In the genomic region with DNA sequence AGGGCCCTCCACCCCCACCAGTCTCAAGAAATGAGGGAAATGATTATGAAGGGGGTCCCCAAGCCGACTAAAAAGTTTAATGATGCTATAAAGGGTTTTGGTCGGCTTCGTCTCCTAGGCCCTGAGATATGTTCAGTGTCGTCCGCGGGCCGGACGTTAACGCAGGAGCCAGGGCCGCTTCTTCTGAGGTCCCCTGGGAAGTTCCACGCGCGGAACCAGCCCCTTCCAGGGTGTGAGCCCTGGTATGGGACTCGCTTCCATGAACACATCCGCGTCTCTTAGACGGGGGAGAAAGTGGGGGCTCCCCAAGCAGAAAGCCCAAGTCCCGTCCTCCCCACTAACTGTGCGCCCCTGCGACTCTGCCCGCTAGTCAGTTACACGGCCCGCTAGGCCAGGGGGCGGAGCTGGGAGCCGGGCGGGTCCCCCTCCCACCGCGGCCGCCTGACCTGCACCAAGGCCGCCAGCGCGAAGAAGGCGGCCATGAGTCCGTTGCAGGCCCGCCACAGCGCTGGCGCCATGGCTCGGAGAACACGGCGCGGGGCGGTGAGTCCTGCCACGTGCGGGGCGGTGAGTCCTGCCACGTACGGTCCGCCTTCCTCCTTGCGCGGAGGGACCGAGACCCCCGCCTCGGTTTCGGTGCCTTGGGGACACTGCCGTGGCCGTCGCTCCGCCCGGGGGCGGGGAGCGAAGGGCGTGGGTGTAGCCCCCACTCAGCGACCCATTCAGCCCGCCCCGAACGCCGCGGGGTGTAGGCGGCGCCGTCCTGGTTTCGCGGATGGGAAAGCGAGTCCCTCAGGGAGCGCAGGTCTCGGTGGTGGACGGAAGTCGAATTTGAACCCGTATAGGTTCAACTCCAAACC, we compare ENCODE assay signal across 8 cellular contexts. TPM values are rescaled to one million over a fixed set of nuclear protein-coding genes. Genes with fewer than 3 reads are reported as not detected.
DNase-seq lines count a peak whose midpoint lies in the region; TF ChIP-seq lines count a peak whose summit lies in the region.

A gene (minus strand): TSS at position 690 of the 860 bp plus-strand sequence. CDS start 172 bp downstream, at position 518.

- H3K4me2 ChIP-seq in OCI-LY1 (ENCODE audit: low read length) = peak within 1 kb of the TSS; percentile 85

- TF ChIP-seq POLR2A in transverse colon (IDR thresholded peaks at IDR 0.05) = peak; percentile 77

- DNase-seq in GM06990 (ENCODE audit: extremely low read depth, insufficient read length) = peak; percentile 75
- peak; percentile 63 for DNase-seq in activated naive CD8-positive, alpha-beta T cell treated with anti-CD3 and anti-CD28 coated beads for 36 hours
- DNase-seq in glutamatergic neuron = peak; percentile 85
- peak; percentile 64 for DNase-seq in occipital lobe (lab: John Stamatoyannopoulos, UW)
- peak; percentile 79 for DNase-seq in transverse colon
- DNase-seq in middle frontal gyrus (ENCODE audit: extremely low spot score, low spot score) = no peak

- H3K36me3 ChIP-seq in GM06990 (ENCODE audit: control insufficient read depth, insufficient read depth, low read length) (no peaks in the 10 kb centered on the region), HEK293 (ENCODE audit: control insufficient read depth in 2 of 2, insufficient read depth in 1 of 2, low read length in 2 of 2) (no peaks in the 10 kb centered on the region), OCI-LY1 (ENCODE audit: insufficient read depth, low read length) (no peaks in the 10 kb centered on the region), transverse colon (no peaks in the 10 kb centered on the region)

- H3K27me3 ChIP-seq in GM06990 (replicated peaks; ENCODE audit: control insufficient read depth, insufficient read depth, low read length) (no peaks in the 10 kb centered on the region), OCI-LY1 (ENCODE audit: insufficient read depth, low read length) (no peaks in the 10 kb centered on the region; the same call in 1 of the 2 replicates), transverse colon (no peaks in the 10 kb centered on the region)

- no peaks in the 10 kb centered on the region for H4K20me1 ChIP-seq in OCI-LY1 (ENCODE audit: insufficient read depth, low read length)

- in situ Hi-C loops in transverse colon (cut with MboI; ENCODE audit: low pct_ligation_motif_present in 1 of 4, low pct_unique_long_range_greater_than_20kb in 1 of 4, low sequenced_read_pairs in 3 of 4) = loop anchor here in 3 of 4 donors (10.0 to 25.0 kb wide), 4 partner anchors 105 to 883 kb away; a partner anchor contains a TSS

- WGBS in transverse colon (ENCODE audit: low coverage in 1 of 2), 2 donors = 0 to 23% methylated on average over 8 to 78 of the region's 79 CpGs

- TF ChIP-seq CTCF in GM06990 (IDR thresholded peaks at IDR 0.05; ENCODE audit: insufficient read depth, low read length, poor library complexity, severe bottlenecking) (no peak), HEK293 (tag by site-specific recombination; IDR thresholded peaks at IDR 0.05) (no peak), OCI-LY1 (IDR thresholded peaks at IDR 0.05; ENCODE audit: low read length) (no peak), glutamatergic neuron (IDR thresholded peaks at IDR 0.05; ENCODE audit: partially characterized antibody, unreplicated experiment) (no peak), transverse colon (IDR thresholded peaks at IDR 0.05) (no peak)

- H3K27me3 Mint-ChIP-seq in activated naive CD8-positive, alpha-beta T cell treated with anti-CD3 and anti-CD28 coated beads for 36 hours = no peaks in the 10 kb centered on the region
- H3K27me3 Mint-ChIP-seq in glutamatergic neuron (ENCODE audit: unreplicated experiment) = peaks cover 3% of the 10 kb centered on the region

- peaks cover 2% of the 10 kb centered on the region for H3K36me3 Mint-ChIP-seq in activated naive CD8-positive, alpha-beta T cell treated with anti-CD3 and anti-CD28 coated beads for 36 hours
- H3K36me3 Mint-ChIP-seq in glutamatergic neuron (ENCODE audit: unreplicated experiment) = no peaks in the 10 kb centered on the region

- TF ChIP-seq EP300 in transverse colon (IDR thresholded peaks at IDR 0.05; ENCODE audit: low read depth) = no peak

- H3K27ac ChIP-seq in HEK293 (ENCODE audit: extremely low read depth, low read depth, low read length) (no peak within 1 kb of the TSS), OCI-LY1 (ENCODE audit: low read depth, low read length, poor library complexity, severe bottlenecking) (no peak within 1 kb of the TSS), transverse colon (peak within 1 kb of the TSS; percentile 89 to 94 (median 92))

- peak within 1 kb of the TSS; percentile 81 for H3K27ac Mint-ChIP-seq in activated naive CD8-positive, alpha-beta T cell treated with anti-CD3 and anti-CD28 coated beads for 36 hours
- H3K27ac Mint-ChIP-seq in glutamatergic neuron (ENCODE audit: unreplicated experiment) = peak within 1 kb of the TSS; percentile 85

- intact Hi-C loops in transverse colon (cut with DNase I; ENCODE audit: low total_unique reads) = no loop called here

- H3K9ac ChIP-seq in OCI-LY1 (ENCODE audit: low read length) = peak within 1 kb of the TSS; percentile 52

- no peak within 1 kb of the TSS for H2AFZ ChIP-seq in OCI-LY1 (ENCODE audit: low read length)

- H3K4me1 ChIP-seq in HEK293 (ENCODE audit: control insufficient read depth, insufficient read depth, low read length) (no peaks in the 10 kb centered on the region; the same call in 1 of the 2 replicates), OCI-LY1 (ENCODE audit: insufficient read depth, low read length, severe bottlenecking) (peaks cover 4% of the 10 kb centered on the region), transverse colon (peaks cover 0 to 45% (median 17%) of the 10 kb centered on the region in 4 donors)

- peak within 1 kb of the TSS; percentile 86 for H3K4me3 Mint-ChIP-seq in activated naive CD8-positive, alpha-beta T cell treated with anti-CD3 and anti-CD28 coated beads for 36 hours
- H3K4me3 Mint-ChIP-seq in glutamatergic neuron (ENCODE audit: unreplicated experiment) = peak within 1 kb of the TSS; percentile 93

- H3K9me3 Mint-ChIP-seq in activated naive CD8-positive, alpha-beta T cell treated with anti-CD3 and anti-CD28 coated beads for 36 hours = no peaks in the 10 kb centered on the region
- H3K9me3 Mint-ChIP-seq in glutamatergic neuron (ENCODE audit: unreplicated experiment) = peaks cover 4% of the 10 kb centered on the region

- H3K9me2 ChIP-seq in OCI-LY1 (ENCODE audit: low read depth, low read length) = no peaks in the 10 kb centered on the region

- H3K79me2 ChIP-seq in OCI-LY1 (ENCODE audit: insufficient read depth, low read length) = no peaks in the 10 kb centered on the region

- CTCF ChIA-PET in HEK293 (lab: Yijun Ruan, JAX) = no interaction called here

- POLR2A ChIA-PET in HEK293 (lab: Yijun Ruan, JAX) = no interaction called here

- no peaks in the 10 kb centered on the region for H3F3A ChIP-seq in OCI-LY1 (ENCODE audit: insufficient read depth, low read length)

- H3K4me3 ChIP-seq in GM06990 (replicated peaks; ENCODE audit: low read depth, low read length) (peak within 1 kb of the TSS; percentile 67), HEK293 (ENCODE audit: low read depth, low read length) (peak within 1 kb of the TSS; percentile 16), OCI-LY1 (ENCODE audit: low read depth, low read length, poor library complexity, severe bottlenecking) (peak within 1 kb of the TSS; percentile 64), transverse colon (peak within 1 kb of the TSS; percentile 55 to 72 (median 64))

- no peaks in the 10 kb centered on the region for H3K9me3 ChIP-seq in HEK293 (ENCODE audit: control insufficient read depth, insufficient read depth, low read depth, low read length)
- no peaks in the 10 kb centered on the region for H3K9me3 ChIP-seq in OCI-LY1 (ENCODE audit: low read length)
- H3K9me3 ChIP-seq in transverse colon = no peaks in the 10 kb centered on the region

- peaks cover 9% of the 10 kb centered on the region for H3K4me1 Mint-ChIP-seq in activated naive CD8-positive, alpha-beta T cell treated with anti-CD3 and anti-CD28 coated beads for 36 hours
- peaks cover 4% of the 10 kb centered on the region for H3K4me1 Mint-ChIP-seq in glutamatergic neuron (ENCODE audit: low read depth, unreplicated experiment)

TF ChIP-seq in HEK293, 187 proteins besides CTCF, POLR2A, EP300 and RAD21 (continues in another document):
- TF ChIP-seq GLI2 (tag by site-specific recombination; IDR thresholded peaks at IDR 0.05; ENCODE audit: borderline replicate concordance, low read depth) (no peak), GLI4 (tag by site-specific recombination; IDR thresholded peaks at IDR 0.05) (no peak), KLF16 (tag by site-specific recombination; IDR thresholded peaks at IDR 0.05) (no peak)
- TF ChIP-seq, protein P1, sequence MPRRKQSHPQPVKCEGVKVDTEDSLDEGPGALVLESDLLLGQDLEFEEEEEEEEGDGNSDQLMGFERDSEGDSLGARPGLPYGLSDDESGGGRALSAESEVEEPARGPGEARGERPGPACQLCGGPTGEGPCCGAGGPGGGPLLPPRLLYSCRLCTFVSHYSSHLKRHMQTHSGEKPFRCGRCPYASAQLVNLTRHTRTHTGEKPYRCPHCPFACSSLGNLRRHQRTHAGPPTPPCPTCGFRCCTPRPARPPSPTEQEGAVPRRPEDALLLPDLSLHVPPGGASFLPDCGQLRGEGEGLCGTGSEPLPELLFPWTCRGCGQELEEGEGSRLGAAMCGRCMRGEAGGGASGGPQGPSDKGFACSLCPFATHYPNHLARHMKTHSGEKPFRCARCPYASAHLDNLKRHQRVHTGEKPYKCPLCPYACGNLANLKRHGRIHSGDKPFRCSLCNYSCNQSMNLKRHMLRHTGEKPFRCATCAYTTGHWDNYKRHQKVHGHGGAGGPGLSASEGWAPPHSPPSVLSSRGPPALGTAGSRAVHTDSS (tag by site-specific recombination; IDR thresholded peaks at IDR 0.05) = no peak
- TF ChIP-seq, protein P2, sequence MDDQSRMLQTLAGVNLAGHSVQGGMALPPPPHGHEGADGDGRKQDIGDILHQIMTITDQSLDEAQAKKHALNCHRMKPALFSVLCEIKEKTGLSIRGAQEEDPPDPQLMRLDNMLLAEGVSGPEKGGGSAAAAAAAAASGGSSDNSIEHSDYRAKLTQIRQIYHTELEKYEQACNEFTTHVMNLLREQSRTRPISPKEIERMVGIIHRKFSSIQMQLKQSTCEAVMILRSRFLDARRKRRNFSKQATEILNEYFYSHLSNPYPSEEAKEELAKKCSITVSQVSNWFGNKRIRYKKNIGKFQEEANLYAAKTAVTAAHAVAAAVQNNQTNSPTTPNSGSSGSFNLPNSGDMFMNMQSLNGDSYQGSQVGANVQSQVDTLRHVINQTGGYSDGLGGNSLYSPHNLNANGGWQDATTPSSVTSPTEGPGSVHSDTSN (CRISPR knock-in tag; IDR thresholded peaks at IDR 0.05) = no peak

RNA-seq across cellular contexts. Expression of the gene that starts here (rescaled TPM):
- total RNA-seq in activated naive CD8-positive, alpha-beta T cell treated with anti-CD3 and anti-CD28 coated beads for 36 hours = 1 to 10 TPM; 1.6 to 2.5 TPM
- total RNA-seq in glutamatergic neuron (ENCODE audit: unreplicated experiment) = 1.6 TPM
- total RNA-seq in occipital lobe = 2.3 TPM
- total RNA-seq in transverse colon = 10 to 100 TPM in 1 of 4 donors, 1 to 10 TPM in 2, not detected in 1; 2.4 to 18.2 (median 8.1) TPM

Comparison
In these comparisons a context has a peak if more than half of its experiments do, and no peak if none do; other contexts are left out.
1. H3K4me3 ChIP-seq: peak in every context shown above with its lines; median percentile 67 in GM06990; 64 in transverse colon; 64 in OCI-LY1; 16 in HEK293.
2. H3K27ac ChIP-seq: peak in transverse colon (4 of 4); none in HEK293 (single experiment) and OCI-LY1 (single experiment).